In genomic region chr3:177358085-177358967, GRCh38 we compare ENCODE assay signal across 1 cellular context.
TF ChIP-seq lines count a peak whose summit lies in the region.

No MANE protein-coding gene starts in this region.

TF ChIP-seq in HepG2, 621 proteins besides CTCF, POLR2A, EP300 and RAD21 (continued from another document and continues in another):
- TF ChIP-seq ARID3A (IDR thresholded peaks at IDR 0.05; ENCODE audit: low read depth, low read length) (no peak), ZEB1 (IDR thresholded peaks at IDR 0.05; ENCODE audit: insufficient replicate concordance, low read depth) (peak; percentile 33), CREM (IDR thresholded peaks at IDR 0.05) (peak; percentile 50; the same call in 1 of the 2 replicates), CREM (CRISPR knock-in tag; IDR thresholded peaks at IDR 0.05) (no peak), REPIN1 (CRISPR knock-in tag; IDR thresholded peaks at IDR 0.05; ENCODE audit: borderline replicate concordance, low read depth) (no peak), ATF7 (IDR thresholded peaks at IDR 0.05) (no peak), ATF7 (CRISPR knock-in tag; IDR thresholded peaks at IDR 0.05) (no peak), TAF1 (CRISPR knock-in tag; IDR thresholded peaks at IDR 0.05) (peak; percentile 60; the same call in 1 of the 2 replicates), ZKSCAN1 (IDR thresholded peaks at IDR 0.05; ENCODE audit: low read length) (no peak), ZNF615 (CRISPR knock-in tag; IDR thresholded peaks at IDR 0.05; ENCODE audit: borderline replicate concordance) (no peak), ZNF343 (CRISPR knock-in tag; IDR thresholded peaks at IDR 0.05) (no peak), MAZ (IDR thresholded peaks at IDR 0.05; ENCODE audit: borderline replicate concordance, low read depth, low read length) (no peak), MAZ (CRISPR knock-in tag; IDR thresholded peaks at IDR 0.05; ENCODE audit: low read depth) (no peak), SNAI1 (CRISPR knock-in tag; IDR thresholded peaks at IDR 0.05; ENCODE audit: borderline replicate concordance) (no peak), ZNF616 (CRISPR knock-in tag; IDR thresholded peaks at IDR 0.05; ENCODE audit: low read depth) (no peak), ZNF280D (CRISPR knock-in tag; IDR thresholded peaks at IDR 0.05) (no peak), ZNF3 (CRISPR knock-in tag; IDR thresholded peaks at IDR 0.05) (no peak), PHF5A (CRISPR knock-in tag; IDR thresholded peaks at IDR 0.05; ENCODE audit: low read depth, unreplicated experiment) (peak; percentile 9), ZNF451 (CRISPR knock-in tag; IDR thresholded peaks at IDR 0.05) (no peak), NFYB (CRISPR knock-in tag; IDR thresholded peaks at IDR 0.05) (peak; percentile 82), ATF6 (CRISPR knock-in tag; conservative IDR thresholded peaks at IDR 0.05) (no peak), MIXL1 (CRISPR knock-in tag; IDR thresholded peaks at IDR 0.05) (no peak; the same call in 1 of the 2 replicates), FOXA1 (IDR thresholded peaks at IDR 0.05) (no peak), FOXA1 (CRISPR knock-in tag; IDR thresholded peaks at IDR 0.05) (no peak; the same call in 1 of the 2 replicates), NR2C2 (CRISPR knock-in tag; IDR thresholded peaks at IDR 0.05; ENCODE audit: borderline replicate concordance) (no peak), SMAD1 (CRISPR knock-in tag; IDR thresholded peaks at IDR 0.05; ENCODE audit: borderline replicate concordance, low read depth) (no peak), SPEN (CRISPR knock-in tag; IDR thresholded peaks at IDR 0.05; ENCODE audit: low read depth) (no peak), GTF2F1 (IDR thresholded peaks at IDR 0.05; ENCODE audit: low read length) (no peak), DPF2 (CRISPR knock-in tag; IDR thresholded peaks at IDR 0.05; ENCODE audit: borderline replicate concordance, low read depth) (no peak; the same call in 1 of the 2 replicates), SMARCE1 (IDR thresholded peaks at IDR 0.05; ENCODE audit: borderline replicate concordance) (no peak), LBX2 (CRISPR knock-in tag; IDR thresholded peaks at IDR 0.05; ENCODE audit: borderline replicate concordance) (no peak), CBX5 (CRISPR knock-in tag; IDR thresholded peaks at IDR 0.05; ENCODE audit: borderline replicate concordance) (no peak), HOXA9 (CRISPR knock-in tag; IDR thresholded peaks at IDR 0.05; ENCODE audit: borderline replicate concordance) (no peak), THYN1 (CRISPR knock-in tag; IDR thresholded peaks at IDR 0.05; ENCODE audit: borderline replicate concordance, low read depth) (no peak), ZNF670 (CRISPR knock-in tag; IDR thresholded peaks at IDR 0.05; ENCODE audit: borderline replicate concordance) (no peak), FOXK2 (IDR thresholded peaks at IDR 0.05) (no peak), ZNF317 (CRISPR knock-in tag; IDR thresholded peaks at IDR 0.05) (no peak), ZNF652 (CRISPR knock-in tag; IDR thresholded peaks at IDR 0.05; ENCODE audit: borderline replicate concordance, low read depth) (no peak), GMEB1 (CRISPR knock-in tag; IDR thresholded peaks at IDR 0.05; ENCODE audit: borderline replicate concordance) (no peak), TEAD3 (CRISPR knock-in tag; optimal IDR thresholded peaks at IDR 0.05; ENCODE audit: borderline replicate concordance) (no peak)
- TF ChIP-seq, protein P1, sequence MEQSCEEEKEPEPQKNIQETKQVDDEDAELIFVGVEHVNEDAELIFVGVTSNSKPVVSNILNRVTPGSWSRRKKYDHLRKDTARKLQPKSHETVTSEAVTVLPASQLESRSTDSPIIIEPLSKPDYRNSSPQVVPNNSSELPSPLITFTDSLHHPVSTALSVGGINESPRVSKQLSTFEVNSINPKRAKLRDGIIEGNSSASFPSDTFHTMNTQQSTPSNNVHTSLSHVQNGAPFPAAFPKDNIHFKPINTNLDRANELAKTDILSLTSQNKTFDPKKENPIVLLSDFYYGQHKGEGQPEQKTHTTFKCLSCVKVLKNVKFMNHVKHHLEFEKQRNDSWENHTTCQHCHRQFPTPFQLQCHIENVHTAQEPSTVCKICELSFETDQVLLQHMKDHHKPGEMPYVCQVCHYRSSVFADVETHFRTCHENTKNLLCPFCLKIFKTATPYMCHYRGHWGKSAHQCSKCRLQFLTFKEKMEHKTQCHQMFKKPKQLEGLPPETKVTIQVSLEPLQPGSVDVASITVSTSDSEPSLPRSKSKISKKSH (CRISPR knock-in tag; IDR thresholded peaks at IDR 0.05; ENCODE audit: borderline replicate concordance): no peak
- TF ChIP-seq, protein P2, sequence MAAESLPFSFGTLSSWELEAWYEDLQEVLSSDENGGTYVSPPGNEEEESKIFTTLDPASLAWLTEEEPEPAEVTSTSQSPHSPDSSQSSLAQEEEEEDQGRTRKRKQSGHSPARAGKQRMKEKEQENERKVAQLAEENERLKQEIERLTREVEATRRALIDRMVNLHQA (CRISPR knock-in tag; IDR thresholded peaks at IDR 0.05): no peak
- TF ChIP-seq, protein P3, sequence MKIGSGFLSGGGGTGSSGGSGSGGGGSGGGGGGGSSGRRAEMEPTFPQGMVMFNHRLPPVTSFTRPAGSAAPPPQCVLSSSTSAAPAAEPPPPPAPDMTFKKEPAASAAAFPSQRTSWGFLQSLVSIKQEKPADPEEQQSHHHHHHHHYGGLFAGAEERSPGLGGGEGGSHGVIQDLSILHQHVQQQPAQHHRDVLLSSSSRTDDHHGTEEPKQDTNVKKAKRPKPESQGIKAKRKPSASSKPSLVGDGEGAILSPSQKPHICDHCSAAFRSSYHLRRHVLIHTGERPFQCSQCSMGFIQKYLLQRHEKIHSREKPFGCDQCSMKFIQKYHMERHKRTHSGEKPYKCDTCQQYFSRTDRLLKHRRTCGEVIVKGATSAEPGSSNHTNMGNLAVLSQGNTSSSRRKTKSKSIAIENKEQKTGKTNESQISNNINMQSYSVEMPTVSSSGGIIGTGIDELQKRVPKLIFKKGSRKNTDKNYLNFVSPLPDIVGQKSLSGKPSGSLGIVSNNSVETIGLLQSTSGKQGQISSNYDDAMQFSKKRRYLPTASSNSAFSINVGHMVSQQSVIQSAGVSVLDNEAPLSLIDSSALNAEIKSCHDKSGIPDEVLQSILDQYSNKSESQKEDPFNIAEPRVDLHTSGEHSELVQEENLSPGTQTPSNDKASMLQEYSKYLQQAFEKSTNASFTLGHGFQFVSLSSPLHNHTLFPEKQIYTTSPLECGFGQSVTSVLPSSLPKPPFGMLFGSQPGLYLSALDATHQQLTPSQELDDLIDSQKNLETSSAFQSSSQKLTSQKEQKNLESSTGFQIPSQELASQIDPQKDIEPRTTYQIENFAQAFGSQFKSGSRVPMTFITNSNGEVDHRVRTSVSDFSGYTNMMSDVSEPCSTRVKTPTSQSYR (CRISPR knock-in tag; IDR thresholded peaks at IDR 0.05; ENCODE audit: borderline replicate concordance): peak; percentile 90
- TF ChIP-seq, protein P4, sequence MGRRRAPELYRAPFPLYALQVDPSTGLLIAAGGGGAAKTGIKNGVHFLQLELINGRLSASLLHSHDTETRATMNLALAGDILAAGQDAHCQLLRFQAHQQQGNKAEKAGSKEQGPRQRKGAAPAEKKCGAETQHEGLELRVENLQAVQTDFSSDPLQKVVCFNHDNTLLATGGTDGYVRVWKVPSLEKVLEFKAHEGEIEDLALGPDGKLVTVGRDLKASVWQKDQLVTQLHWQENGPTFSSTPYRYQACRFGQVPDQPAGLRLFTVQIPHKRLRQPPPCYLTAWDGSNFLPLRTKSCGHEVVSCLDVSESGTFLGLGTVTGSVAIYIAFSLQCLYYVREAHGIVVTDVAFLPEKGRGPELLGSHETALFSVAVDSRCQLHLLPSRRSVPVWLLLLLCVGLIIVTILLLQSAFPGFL (CRISPR knock-in tag; IDR thresholded peaks at IDR 0.05): no peak
- TF ChIP-seq, protein P5, sequence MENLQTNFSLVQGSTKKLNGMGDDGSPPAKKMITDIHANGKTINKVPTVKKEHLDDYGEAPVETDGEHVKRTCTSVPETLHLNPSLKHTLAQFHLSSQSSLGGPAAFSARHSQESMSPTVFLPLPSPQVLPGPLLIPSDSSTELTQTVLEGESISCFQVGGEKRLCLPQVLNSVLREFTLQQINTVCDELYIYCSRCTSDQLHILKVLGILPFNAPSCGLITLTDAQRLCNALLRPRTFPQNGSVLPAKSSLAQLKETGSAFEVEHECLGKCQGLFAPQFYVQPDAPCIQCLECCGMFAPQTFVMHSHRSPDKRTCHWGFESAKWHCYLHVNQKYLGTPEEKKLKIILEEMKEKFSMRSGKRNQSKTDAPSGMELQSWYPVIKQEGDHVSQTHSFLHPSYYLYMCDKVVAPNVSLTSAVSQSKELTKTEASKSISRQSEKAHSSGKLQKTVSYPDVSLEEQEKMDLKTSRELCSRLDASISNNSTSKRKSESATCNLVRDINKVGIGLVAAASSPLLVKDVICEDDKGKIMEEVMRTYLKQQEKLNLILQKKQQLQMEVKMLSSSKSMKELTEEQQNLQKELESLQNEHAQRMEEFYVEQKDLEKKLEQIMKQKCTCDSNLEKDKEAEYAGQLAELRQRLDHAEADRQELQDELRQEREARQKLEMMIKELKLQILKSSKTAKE (CRISPR knock-in tag; IDR thresholded peaks at IDR 0.05; ENCODE audit: borderline replicate concordance): 0 out of 2 replicates have a peak, but pooled peaks have one; percentile 42
